In genomic region chr3:157534725-157535161, GRCh38 we compare ENCODE assay signal across 19 cellular contexts. TPM values are rescaled to one million over a fixed set of nuclear protein-coding genes. Genes with fewer than 3 reads are reported as not detected.
DNase-seq lines count a peak whose midpoint lies in the region; ATAC-seq, FAIRE-seq and TF ChIP-seq lines count a peak whose summit lies in the region.
"Had no signal": no experiment of that assay in that cellular context is flagged by ENCODE, and none has a peak within 500 bp of the region (broad histone marks: within the 10 kb centered on the region; RNA-seq: fewer than 3 reads in every experiment).

No MANE protein-coding gene starts in this region.

- H3K27me3 ChIP-seq in HCT116 (ENCODE audit: insufficient read depth, low read length) (no peaks in the 10 kb centered on the region), K562 (ENCODE audit: control insufficient read depth in 2 of 2, insufficient read depth in 2 of 2, low read length in 2 of 2) (no peaks in the 10 kb centered on the region), HepG2 (ENCODE audit: control insufficient read depth in 1 of 2, insufficient read depth in 2 of 2, low read length in 2 of 2) (0 out of 5 replicates have a peak, but pooled peaks cover 0 to 1% of the 10 kb centered on the region in 2 experiments)

- H2AFZ ChIP-seq in HCT116 (ENCODE audit: low read depth, low read length, poor library complexity, severe bottlenecking) (peak overlapping the region; percentile 12), K562 (ENCODE audit: low read depth, low read length) (peak overlapping the region; percentile 49; the same call in 1 of the 2 replicates), HepG2 (ENCODE audit: low read length) (no peak overlapping the region)

- H3K9ac ChIP-seq in HCT116 (ENCODE audit: low read length) (no peak overlapping the region), K562 (ENCODE audit: insufficient read depth in 1 of 2, low read depth in 2 of 2, low read length in 2 of 2) (no peak overlapping the region), HepG2 (ENCODE audit: insufficient read depth, low read depth, low read length) (no peak overlapping the region)

- no peaks in the 10 kb centered on the region for H3K9me1 ChIP-seq in K562 (ENCODE audit: control insufficient read depth, insufficient read depth, low read length)

- intact Hi-C loops in HCT116 (cut with micrococcal nuclease) (no loop called here), K562 (cut with micrococcal nuclease) (loop anchor here (10.0 kb wide), 1 partner anchor 1260 kb away; no protein-coding TSS in a partner anchor), HepG2 (cut with micrococcal nuclease; ENCODE audit: unreplicated experiment) (no loop called here)

- FAIRE-seq in K562 (lab: Jason Lieb, UNC), result no peak
- FAIRE-seq in HepG2 (lab: Jason Lieb, UNC), result no peak
- FAIRE-seq: RCC 7860 had no signal

- peak; percentile 87; the same call in 1 of the 2 replicates for TF ChIP-seq EP300 in K562 (IDR thresholded peaks at IDR 0.05; ENCODE audit: low read length)
- TF ChIP-seq EP300 in HepG2 (IDR thresholded peaks at IDR 0.05; ENCODE audit: low read depth in 2 of 2, low read length in 2 of 2), result no peak
- no peak for TF ChIP-seq EP300 in HepG2 (CRISPR knock-in tag; IDR thresholded peaks at IDR 0.05; ENCODE audit: borderline replicate concordance)

- in situ Hi-C loops in K562 (cut with MboI) (no loop called here), HepG2 (cut with HindIII; ENCODE audit: extremely low pct_ligation_motif_present, low pct_unique_long_range_greater_than_20kb) (no loop called here)

- no peak for TF ChIP-seq RAD21 in HCT116 (IDR thresholded peaks at IDR 0.05; ENCODE audit: low read depth)
- peak in 1 of 2 experiments; percentile 50; a peak in 2 of 4 replicates for TF ChIP-seq RAD21 in K562 (CRISPR knock-in tag; conservative IDR thresholded peaks at IDR 0.05 in 1 of 2, IDR thresholded peaks at IDR 0.05 in 1 of 2)
- no peak for TF ChIP-seq RAD21 in HepG2 (CRISPR knock-in tag; IDR thresholded peaks at IDR 0.05)

- TF ChIP-seq POLR2A in HCT116 (IDR thresholded peaks at IDR 0.05; ENCODE audit: borderline replicate concordance, extremely low read depth, insufficient read depth, insufficient read length) (no peak), K562 (conservative IDR thresholded peaks at IDR 0.05) (no peak), HepG2 (IDR thresholded peaks at IDR 0.05; ENCODE audit: insufficient read depth in 1 of 2, low read depth in 2 of 2, low read length in 2 of 2) (no peak)

- BruUV-seq in HCT116 (replicated peaks; lab: Mats Ljungman, UMichigan) (no TSS peak), K562 (replicated peaks; lab: Mats Ljungman, UMichigan) (no TSS peak), HepG2 (replicated peaks; lab: Mats Ljungman, UMichigan) (no TSS peak)

- DNase-seq in HCT116 (ENCODE audit: low read depth, low spot score) (no peak), NCI-H146 treated with DMSO at 0.1 percent for 48 hours (lab: John Stamatoyannopoulos, UW; ENCODE audit: unreplicated experiment) (peak; percentile 15), K562 (ENCODE audit: extremely low read depth in 1 of 4, low spot score in 3 of 4) (peak; percentile 20 to 72 (median 42)), HepG2 (ENCODE audit: low spot score) (no peak), hypothalamus (lab: John Stamatoyannopoulos, UW) (no peak), GM19240 (ENCODE audit: insufficient read length, low spot score) (no peak), NCI-H774 (lab: John Stamatoyannopoulos, UW) (no peak)
- DNase-seq: EL, NCI-H1105 treated with DMSO at 0.1 percent for 48 hours, NCI-H1930, NCI-H446, NCI-H69, Right ventricle myocardium superior, SK-N-SH, T-cell, T-helper 9 cell had no signal

- H3K36me3 ChIP-seq in HCT116 (ENCODE audit: control insufficient read depth in 1 of 2, insufficient read depth in 2 of 2, low read length in 2 of 2), result no peaks in the 10 kb centered on the region
- H3K36me3 ChIP-seq in K562 (ENCODE audit: control insufficient read depth, insufficient read depth, low read length), result no peaks in the 10 kb centered on the region
- no peaks in the 10 kb centered on the region for H3K36me3 ChIP-seq in HepG2 (replicated peaks in 1 of 2; ENCODE audit: control insufficient read depth in 1 of 2, insufficient read depth in 2 of 2, low read length in 2 of 2)

- POLR2A ChIA-PET in HCT116 (lab: Charles Lee), result no interaction called here
- POLR2A ChIA-PET in K562 (lab: Yijun Ruan, JAX), result interaction anchor here (2.4 kb wide), 1 partner anchor 38 kb away, joined by 8 read pairs; no protein-coding TSS in a partner anchor
- POLR2A ChIA-PET in HepG2 (lab: Yijun Ruan, JAX), result no interaction called here

- H3K9me3 ChIP-seq in HCT116 (ENCODE audit: control insufficient read depth in 1 of 2, insufficient read depth in 1 of 2, low read depth in 1 of 2, low read length in 2 of 2) (no peaks in the 10 kb centered on the region), K562 (replicated peaks; ENCODE audit: control insufficient read depth, insufficient read depth, low read depth, low read length) (no peaks in the 10 kb centered on the region), HepG2 (ENCODE audit: low read length) (no peaks in the 10 kb centered on the region)
- H3K9me3 ChIP-seq: SK-N-SH had no signal

- H3K4me3 ChIP-seq in HCT116 (replicated peaks in 1 of 2; ENCODE audit: low read depth in 1 of 2, low read length in 2 of 2) (no peak overlapping the region), K562 (no peak overlapping the region), HepG2 (replicated peaks in 1 of 3; ENCODE audit: insufficient read depth in 1 of 3, low read depth in 2 of 3, low read length in 3 of 3) (no peak overlapping the region)

- H3K4me2 ChIP-seq in HCT116 (ENCODE audit: low read length), result no peak overlapping the region
- peak overlapping the region; percentile 49 for H3K4me2 ChIP-seq in K562 (ENCODE audit: insufficient read depth, low read length)
- H3K4me2 ChIP-seq in HepG2 (ENCODE audit: low read depth, low read length), result no peak overlapping the region

- H3K27ac ChIP-seq in HCT116 (ENCODE audit: low read depth, low read length) (no peak overlapping the region), K562 (ENCODE audit: extremely low read depth, low read depth, low read length) (peak overlapping the region; percentile 51; the same call in 2 of the 3 replicates), HepG2 (ENCODE audit: extremely low read length, insufficient read depth, low read length) (no peak overlapping the region)

- H3K9me2 ChIP-seq in HCT116 (ENCODE audit: insufficient read depth), result no peaks in the 10 kb centered on the region
- H3K9me2 ChIP-seq: SK-N-SH had no signal

- ATAC-seq in HCT116, result no peak
- ATAC-seq in K562, result peak; percentile 76
- peak; percentile 67 for ATAC-seq in HepG2
- no peak for ATAC-seq in HG02870 (IDR thresholded peaks at IDR 0.05; ENCODE audit: unreplicated experiment)
- ATAC-seq: T-cell had no signal

- H3K79me2 ChIP-seq in HCT116 (ENCODE audit: insufficient read depth, low read length), result no peaks in the 10 kb centered on the region
- no peaks in the 10 kb centered on the region for H3K79me2 ChIP-seq in K562 (ENCODE audit: control insufficient read depth, insufficient read depth, low read length)
- H3K79me2 ChIP-seq in HepG2 (ENCODE audit: insufficient read depth, low read length), result no peaks in the 10 kb centered on the region

- RAD21 ChIA-PET in HCT116 (lab: Charles Lee; ENCODE audit: low non-redundant PET in 1 of 2, low total read pairs in 2 of 2, uncharacterized antibody in 2 of 2, unreplicated experiment in 2 of 2), result no interaction called here

- CTCF ChIA-PET in HCT116 (lab: Charles Lee) (interaction anchor here (4.6 kb wide), 1 partner anchor 39 kb away, joined by 103 read pairs; no protein-coding TSS in a partner anchor), K562 (lab: Yijun Ruan, JAX; ENCODE audit: low intra/inter-chr PET ratio) (interaction anchor here (4.7 kb wide), 1 partner anchor 37 kb away, joined by 21 read pairs; no protein-coding TSS in a partner anchor), HepG2 (lab: Yijun Ruan, JAX; ENCODE audit: low intra/inter-chr PET ratio, low total read pairs) (no interaction called here)

- TF ChIP-seq CTCF in HCT116 (IDR thresholded peaks at IDR 0.05 in 2 of 3, conservative IDR thresholded peaks at IDR 0.05 in 1 of 3; ENCODE audit: borderline replicate concordance in 1 of 3, insufficient read depth in 1 of 3, low read depth in 2 of 3, low read length in 2 of 3) (0 out of 6 replicates have a peak, but pooled peaks of 1 of the 3 experiments have one; percentile 20), K562 (IDR thresholded peaks at IDR 0.05 in 2 of 3, conservative IDR thresholded peaks at IDR 0.05 in 1 of 3; ENCODE audit: insufficient read depth in 2 of 3, low read depth in 1 of 3, low read length in 3 of 3) (peak; percentile 37 to 46 (median 45); a peak in 5 of 6 replicates), HepG2 (CRISPR knock-in tag; IDR thresholded peaks at IDR 0.05) (no peak)

- H4K20me1 ChIP-seq in HCT116 (ENCODE audit: insufficient read depth), result no peaks in the 10 kb centered on the region
- no peaks in the 10 kb centered on the region for H4K20me1 ChIP-seq in K562 (replicated peaks; ENCODE audit: control insufficient read depth, insufficient read depth, low read length)
- H4K20me1 ChIP-seq in HepG2 (ENCODE audit: insufficient read depth, low read length), result no peaks in the 10 kb centered on the region

- H3K4me1 ChIP-seq in HCT116 (ENCODE audit: control insufficient read depth in 1 of 2, insufficient read depth in 2 of 2, low read length in 2 of 2) (peaks cover 0 to 7% of the 10 kb centered on the region in 2 experiments; a peak in 2 of 4 replicates), K562 (replicated peaks in 1 of 2; ENCODE audit: control insufficient read depth in 2 of 2, insufficient read depth in 2 of 2, low read length in 2 of 2) (peaks cover 0 to 42% of the 10 kb centered on the region in 2 experiments; a peak in 4 of 5 replicates), HepG2 (ENCODE audit: insufficient read depth, low read length) (no peaks in the 10 kb centered on the region)

- 0% methylated on average over 2 of the region's 2 CpGs for WGBS in K562 (ENCODE audit: insufficient coverage, low coverage, missing lambda C conversion rate)
- WGBS in HepG2 (ENCODE audit: low lambda C conversion rate), result 5% methylated on average over 2 of the region's 2 CpGs

RNA-seq across cellular contexts. Expression of gene VEPH1, which starts 31.5 kb away (rescaled TPM):
- total RNA-seq in HCT116 (2021; ENCODE audit: unreplicated experiment), result 4.9 TPM
- polyA plus RNA-seq in HCT116 (2012), result 0.45 and 1.0 TPM in 2 replicates
- total RNA-seq in K562 (2011; cell fraction: chromatin; rRNA removed; ENCODE audit: low replicate concordance), result 9.7 and 15.1 TPM in 2 replicates
- 3.2 and 4.7 TPM in 2 replicates for total RNA-seq in K562 (2011; cell fraction: nucleolus; rRNA removed)
- total RNA-seq in K562 (2011; cell fraction: nucleoplasm; rRNA removed), result 3.7 and 7.6 TPM in 2 replicates
- total RNA-seq in K562 (2014; rRNA removed), result 3.7 and 5.3 TPM in 2 replicates
- total RNA-seq in K562 (2014; rRNA removed; fragmentation: Illumina TruSeq; extraction: Trizol), result 5.8 and 8.1 TPM in 2 replicates
- 5.3 and 5.7 TPM in 2 replicates for total RNA-seq in K562 (2015; rRNA removed; fragmentation: Illumina TruSeq; extraction: Trizol)
- 4.6 and 5.1 TPM in 2 replicates for total RNA-seq in K562 (2021)
- polyA plus RNA-seq in K562 (2011; rRNA removed), result 2.7 and 15.6 TPM in 2 replicates
- 0.97 and 3.2 TPM in 2 replicates for polyA plus RNA-seq in K562 (2011; cell fraction: cytosol; rRNA removed)
- 3.3 and 20.2 TPM in 2 replicates for polyA plus RNA-seq in K562 (2011; cell fraction: nucleus; rRNA removed)
- 7.4 and 9.8 TPM in 2 replicates for polyA plus RNA-seq in K562 (2012)
- polyA plus RNA-seq in K562 (2014; fragmentation: Illumina TruSeq; extraction: Trizol), result 7.4 and 8.3 TPM in 2 replicates
- 10 to 100 TPM; 10.4 to 11.2 TPM for polyA plus RNA-seq in K562 (2014; fragmentation: Nextera tagmentation; extraction: Ambion mirVana)
- 4.4 and 4.5 TPM in 2 replicates for polyA plus RNA-seq in K562 (2014; rRNA removed)
- 4.8 and 17.5 TPM in 2 replicates for polyA minus RNA-seq in K562 (2011; rRNA and poly(A)+ RNA removed)
- 4.8 TPM in 1 of 2 replicates, not detected in the other for polyA minus RNA-seq in K562 (2011; cell fraction: cytosol; rRNA and poly(A)+ RNA removed)
- 4.7 and 14.9 TPM in 2 replicates for polyA minus RNA-seq in K562 (2011; cell fraction: nucleus; rRNA and poly(A)+ RNA removed)
- total RNA-seq in HepG2 (2016; rRNA removed; fragmentation: Illumina TruSeq; extraction: Trizol), result not detected in 2 replicates
- total RNA-seq in HepG2 (2016; cell fraction: cytosol; rRNA removed; fragmentation: Illumina TruSeq; extraction: Trizol; ENCODE audit: low read depth), result not detected in 2 replicates
- not detected in 2 replicates for total RNA-seq in HepG2 (2016; cell fraction: insoluble cytoplasmic fraction; rRNA removed; fragmentation: Illumina TruSeq; extraction: Trizol)
- not detected in 2 replicates for total RNA-seq in HepG2 (2016; cell fraction: membrane; rRNA removed; fragmentation: Illumina TruSeq; extraction: Trizol)
- total RNA-seq in HepG2 (2016; cell fraction: nucleus; rRNA removed; fragmentation: Illumina TruSeq; extraction: Trizol), result not detected in 2 replicates
- not detected in 2 replicates for polyA plus RNA-seq in HepG2 (2011; rRNA removed)
- polyA plus RNA-seq in HepG2 (2011; cell fraction: cytosol; rRNA removed), result not detected in 2 replicates
- polyA plus RNA-seq in HepG2 (2011; cell fraction: nucleus; rRNA removed), result not detected in 2 replicates
- not detected in 2 replicates for polyA plus RNA-seq in HepG2 (2012)
- not detected in 2 replicates for polyA plus RNA-seq in HepG2 (2016; cell fraction: cytosol; fragmentation: Illumina TruSeq; extraction: Trizol; ENCODE audit: low read depth)
- polyA plus RNA-seq in HepG2 (2016; cell fraction: insoluble cytoplasmic fraction; fragmentation: Illumina TruSeq; extraction: Trizol; ENCODE audit: low read depth), result not detected in 2 replicates
- not detected in 2 replicates for polyA plus RNA-seq in HepG2 (2016; cell fraction: membrane; fragmentation: Illumina TruSeq; extraction: Trizol; ENCODE audit: low read depth)
- not detected in 2 replicates for polyA plus RNA-seq in HepG2 (2016; cell fraction: nucleus; fragmentation: Illumina TruSeq; extraction: Trizol; ENCODE audit: insufficient read depth, low read depth)
- 8.7 TPM in 1 of 2 replicates, not detected in the other for polyA minus RNA-seq in HepG2 (2011; rRNA and poly(A)+ RNA removed; ENCODE audit: low replicate concordance)
- not detected in 2 replicates for polyA minus RNA-seq in HepG2 (2011; cell fraction: cytosol; rRNA and poly(A)+ RNA removed)
- polyA minus RNA-seq in HepG2 (2011; cell fraction: nucleus; rRNA and poly(A)+ RNA removed), result not detected in 2 replicates
- total RNA-seq: Right ventricle myocardium superior had no signal
- polyA plus RNA-seq: IgD-negative memory B cell had no signal

Comparison
In these comparisons a context has a peak if more than half of its experiments do, and no peak if none do; other contexts are left out.
1. ATAC-seq: peak in K562 (single experiment) and HepG2 (single experiment); none in HCT116 (single experiment) and HG02870 (single experiment).
2. DNase-seq: peak in NCI-H146 treated with DMSO at 0.1 percent for 48 hours (single experiment) and K562 (4 of 4); none in HCT116 (single experiment), HepG2 (single experiment), hypothalamus (0 of 51), GM19240 (single experiment) and NCI-H774 (single experiment).